ENCODE assay signal across 1 cellular context in the genomic region with DNA sequence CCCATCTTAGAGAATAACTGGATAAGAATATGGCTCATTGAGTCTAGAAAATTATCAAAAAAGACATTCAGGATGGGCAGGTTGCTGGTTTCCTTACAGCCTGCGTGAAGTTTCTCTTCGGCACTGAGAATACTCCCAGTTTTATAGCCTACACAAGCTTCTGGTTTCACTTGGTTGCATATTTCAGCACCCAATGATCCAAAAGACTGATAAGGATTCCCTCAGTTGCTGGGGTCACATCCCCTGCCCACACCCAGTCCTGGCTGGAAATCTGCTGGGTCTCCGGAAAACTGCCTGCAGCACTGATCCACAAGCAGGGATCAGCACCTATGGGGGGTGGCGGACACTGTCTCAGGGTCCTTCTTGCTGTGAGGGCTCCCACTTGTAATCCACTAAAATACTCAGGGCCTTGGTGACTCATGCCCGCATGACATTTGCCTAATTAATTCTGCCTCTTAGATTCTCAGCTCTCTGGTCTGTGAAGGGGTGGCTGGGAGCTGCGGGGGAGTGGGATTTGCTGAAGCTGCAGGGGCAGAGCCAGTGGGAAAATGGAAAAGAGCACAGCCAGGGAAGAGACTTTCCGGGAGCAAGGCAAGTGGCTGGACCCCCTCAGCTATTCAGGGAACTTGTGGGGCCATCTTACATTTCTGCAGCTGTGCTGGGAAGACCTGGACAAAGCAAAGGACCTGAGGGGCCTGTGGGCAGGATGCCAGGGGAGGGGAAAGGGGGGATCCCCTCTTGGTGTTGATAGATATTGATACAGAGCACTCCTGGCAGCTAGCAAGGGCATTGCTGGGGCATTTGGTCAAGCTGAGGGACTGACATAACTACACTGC.
TF ChIP-seq lines count a peak whose summit lies in the region.

No MANE protein-coding gene starts in this region.

TF ChIP-seq in H1, 55 proteins besides CTCF, POLR2A, EP300 and RAD21:
- peak; percentile 81; the same call in 1 of the 2 replicates for TF ChIP-seq JUND (IDR thresholded peaks at IDR 0.05; ENCODE audit: low read length)
- TF ChIP-seq BRCA1 (IDR thresholded peaks at IDR 0.05; ENCODE audit: low read depth, low read length): no peak
